In the genomic region with DNA sequence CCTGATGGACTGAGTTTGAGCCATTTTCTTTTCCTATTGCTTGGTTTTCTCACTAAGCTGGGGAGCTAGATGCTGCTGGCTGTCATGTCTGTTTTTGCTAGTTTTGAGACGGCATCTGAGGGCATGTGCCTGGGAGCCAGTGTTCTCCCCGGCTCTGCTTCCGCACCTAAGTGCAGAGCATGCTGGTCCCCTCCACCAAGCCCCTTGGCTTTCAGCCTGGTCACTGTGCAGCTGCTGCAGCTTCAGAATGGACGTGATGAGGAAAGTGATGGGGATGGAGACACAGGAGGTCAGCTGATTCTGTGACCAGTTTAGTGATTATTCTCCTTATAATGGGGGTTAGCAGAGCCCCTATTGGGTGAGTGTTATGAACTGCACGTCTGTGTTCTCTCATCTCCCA, we compare ENCODE assay signal across 29 cellular contexts. TPM values are rescaled to one million over a fixed set of nuclear protein-coding genes. Genes with fewer than 3 reads are reported as not detected.
"Had no signal": no experiment of that assay in that cellular context is flagged by ENCODE, and none has a peak within 500 bp of the region (broad histone marks: within the 10 kb centered on the region; RNA-seq: fewer than 3 reads in every experiment).

No MANE protein-coding gene starts in this region.

- ATAC-seq: effector memory CD8-positive, alpha-beta T cell; esophagus mucosa; foreskin keratinocyte; gastrocnemius medialis; gastroesophageal sphincter; heart left ventricle; heart right ventricle had no signal

- H3K27ac ChIP-seq: colonic mucosa, coronary artery, dorsolateral prefrontal cortex, epithelial cell of prostate, esophagus muscularis mucosa, esophagus squamous epithelium, foreskin keratinocyte, gastrocnemius medialis, gastroesophageal sphincter, heart left ventricle, heart right ventricle, hepatocyte had no signal

- H3K4me2 ChIP-seq: hepatocyte had no signal

- H3K4me1 ChIP-seq: colonic mucosa, esophagus muscularis mucosa, esophagus squamous epithelium, gastrocnemius medialis, gastroesophageal sphincter, heart left ventricle, heart right ventricle had no signal

- H3K36me3 ChIP-seq: colonic mucosa, esophagus muscularis mucosa, esophagus squamous epithelium, gastrocnemius medialis, gastroesophageal sphincter, heart left ventricle, heart right ventricle had no signal

- H3K4me3 ChIP-seq: colonic mucosa, coronary artery, dorsolateral prefrontal cortex, esophagus muscularis mucosa, esophagus squamous epithelium, gastrocnemius medialis, gastroesophageal sphincter, heart left ventricle, heart right ventricle, hepatocyte had no signal

- H3K27me3 ChIP-seq: colonic mucosa, dorsolateral prefrontal cortex, esophagus muscularis mucosa, esophagus squamous epithelium, foreskin keratinocyte, gastroesophageal sphincter, heart left ventricle, heart right ventricle, hepatocyte had no signal

- H3K9me3 ChIP-seq: colonic mucosa, esophagus squamous epithelium, gastrocnemius medialis had no signal

- DNase-seq: colonic mucosa; cortex of kidney; dermis blood vessel endothelial cell; dorsolateral prefrontal cortex; effector CD4-positive, alpha-beta T cell; effector CD8-positive, alpha-beta T cell; effector memory CD4-positive, alpha-beta T cell; effector memory CD8-positive, alpha-beta T cell; endodermal cell; erythroblast; esophagus squamous epithelium; foreskin fibroblast; foreskin keratinocyte; foreskin melanocyte; gastrocnemius medialis; glutamatergic neuron; heart right ventricle had no signal

- H3K79me2 ChIP-seq: hepatocyte had no signal

- H2AFZ ChIP-seq: hepatocyte had no signal

RNA-seq across cellular contexts. Expression of a gene that starts 28.5 kb away (rescaled TPM):
- total RNA-seq: endothelial cell of umbilical vein, epithelial cell of proximal tubule, esophagus muscularis mucosa, fibroblast of lung, fibroblast of villous mesenchyme, glomerular endothelial cell had no signal
